ENCODE assay signal across 12 cellular contexts in the genomic region with DNA sequence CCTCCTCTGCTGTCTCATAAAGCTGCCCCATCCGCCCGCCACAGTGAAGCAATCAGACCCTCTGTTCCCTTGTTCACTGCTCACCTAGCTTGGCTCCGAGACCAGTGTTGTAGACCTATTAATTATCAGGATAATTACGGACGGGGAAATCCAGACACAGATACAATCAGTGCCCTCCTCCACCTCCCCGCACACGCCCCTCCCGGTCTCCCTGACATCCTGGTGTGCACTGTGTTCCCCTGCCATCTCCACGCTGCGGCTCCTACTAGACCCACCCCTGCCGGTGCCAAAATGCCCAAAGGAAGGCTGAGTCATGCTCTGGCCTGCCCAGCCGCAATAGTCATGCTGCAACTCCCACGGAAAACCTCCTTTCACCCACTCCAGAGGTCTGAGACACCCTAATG.
DNase-seq lines count a peak whose midpoint lies in the region; ATAC-seq and TF ChIP-seq lines count a peak whose summit lies in the region.
"Had no signal": no experiment of that assay in that cellular context is flagged by ENCODE, and none has a peak within 500 bp of the region (broad histone marks: within the 10 kb centered on the region; RNA-seq: fewer than 3 reads in every experiment).

No MANE protein-coding gene starts in this region.

- DNase-seq in HCT116 (ENCODE audit: low read depth, low spot score) = no peak
- DNase-seq in NCI-H69 (lab: John Stamatoyannopoulos, UW) = peak; percentile 91
- DNase-seq in endodermal cell = peak; percentile 41
- DNase-seq in hypothalamus (lab: John Stamatoyannopoulos, UW) = no peak
- DNase-seq in stimulated activated naive CD8-positive, alpha-beta T cell treated with anti-CD3 and anti-CD28 coated beads, Interleukin-15, Interleukin-2, amounts not matched to agents 100 U/mL and 50 U/mL, for 24 hours = no peak
- DNase-seq: activated CD4-positive, alpha-beta T cell treated with anti-CD3 and anti-CD28 coated beads for 48 hours; caudate nucleus; NCI-H446 treated with DMSO at 0.1 percent for 48 hours; stimulated activated CD8-positive, alpha-beta memory T cell treated with anti-CD3 and anti-CD28 coated beads, Interleukin-4, amount 100 ng/mL, for 48 hours had no signal

- H3K79me2 ChIP-seq in HCT116 (ENCODE audit: insufficient read depth, low read length) = no peaks in the 10 kb centered on the region

- peak; percentile 91 for ATAC-seq in HCT116
- ATAC-seq in HG03159 (IDR thresholded peaks at IDR 0.05; ENCODE audit: unreplicated experiment) = no peak
- ATAC-seq in stimulated activated naive CD8-positive, alpha-beta T cell treated with anti-CD3 and anti-CD28 coated beads, Interleukin-15, Interleukin-2, amounts not matched to agents 100 U/mL and 50 U/mL, for 24 hours = no peak

- no peak overlapping the region for H3K27ac Mint-ChIP-seq in endodermal cell
- H3K27ac Mint-ChIP-seq: progenitor cell of endocrine pancreas had no signal

- H3K27me3 ChIP-seq in HCT116 (ENCODE audit: insufficient read depth, low read length) = no peaks in the 10 kb centered on the region
- peaks cover 27% of the 10 kb centered on the region for H3K27me3 ChIP-seq in endodermal cell (ENCODE audit: control insufficient read depth, insufficient read depth, low read length, poor library complexity, severe bottlenecking)
- peaks cover 4% of the 10 kb centered on the region for H3K27me3 ChIP-seq in skeletal muscle satellite cell (ENCODE audit: control insufficient read depth, insufficient read depth, low read length)

- RAD21 ChIA-PET in HCT116 (lab: Charles Lee; ENCODE audit: low non-redundant PET in 1 of 2, low total read pairs in 2 of 2, uncharacterized antibody in 2 of 2, unreplicated experiment in 2 of 2) = no interaction called here

- CTCF ChIA-PET in HCT116 (lab: Charles Lee) = no interaction called here

- H3K9ac ChIP-seq in HCT116 (ENCODE audit: low read length) = no peak overlapping the region
- no peak overlapping the region for H3K9ac ChIP-seq in endodermal cell (ENCODE audit: extremely low read depth, low read length, poor library complexity, severe bottlenecking)
- no peak overlapping the region for H3K9ac ChIP-seq in skeletal muscle satellite cell (ENCODE audit: low read depth, low read length)

- H3K36me3 ChIP-seq in HCT116 (ENCODE audit: control insufficient read depth in 1 of 2, insufficient read depth in 2 of 2, low read length in 2 of 2) (no peaks in the 10 kb centered on the region), endodermal cell (ENCODE audit: control insufficient read depth, insufficient read depth, low read length) (no peaks in the 10 kb centered on the region), skeletal muscle satellite cell (ENCODE audit: insufficient read depth, low read length) (no peaks in the 10 kb centered on the region)

- H3K27me3 Mint-ChIP-seq in endodermal cell (ENCODE audit: insufficient read depth) = peaks cover 51% of the 10 kb centered on the region

- intact Hi-C loops in HCT116 (cut with micrococcal nuclease) = no loop called here

- H3K4me2 ChIP-seq in HCT116 (ENCODE audit: low read length) (peak overlapping the region; percentile 71), skeletal muscle satellite cell (ENCODE audit: low read length) (peak overlapping the region; percentile 48)

- TF ChIP-seq POLR2A in HCT116 (IDR thresholded peaks at IDR 0.05; ENCODE audit: borderline replicate concordance, extremely low read depth, insufficient read depth, insufficient read length) = no peak

- TF ChIP-seq CTCF in HCT116 (IDR thresholded peaks at IDR 0.05 in 2 of 3, conservative IDR thresholded peaks at IDR 0.05 in 1 of 3; ENCODE audit: borderline replicate concordance in 1 of 3, insufficient read depth in 1 of 3, low read depth in 2 of 3, low read length in 2 of 3) = no peak
- no peak for TF ChIP-seq CTCF in endodermal cell (conservative IDR thresholded peaks at IDR 0.05)

- H3K27ac ChIP-seq in HCT116 (ENCODE audit: low read depth, low read length) (no peak overlapping the region), endodermal cell (ENCODE audit: low read depth, low read length) (no peak overlapping the region)

- TF ChIP-seq RAD21 in HCT116 (IDR thresholded peaks at IDR 0.05; ENCODE audit: low read depth) = no peak

- H3K4me3 ChIP-seq in HCT116 (replicated peaks in 1 of 2; ENCODE audit: low read depth in 1 of 2, low read length in 2 of 2) (peak overlapping the region in 1 of 2 experiments; percentile 20; a peak in 1 of 4 replicates), endodermal cell (ENCODE audit: low read length) (no peak overlapping the region), skeletal muscle satellite cell (ENCODE audit: low read length) (no peak overlapping the region)

- no peak overlapping the region for H3K4me3 Mint-ChIP-seq in endodermal cell

- no peaks in the 10 kb centered on the region for H3K36me3 Mint-ChIP-seq in endodermal cell (ENCODE audit: low read depth)

- WGBS in endodermal cell (ENCODE audit: insufficient coverage in 1 of 2, insufficient read length in 1 of 2), 2 experiments = 83 to 84% methylated on average over 7 to 13 of the region's 13 CpGs

- peaks cover 17 to 19% of the 10 kb centered on the region in 2 experiments; a peak in 3 of 4 replicates for H3K4me1 ChIP-seq in HCT116 (ENCODE audit: control insufficient read depth in 1 of 2, insufficient read depth in 2 of 2, low read length in 2 of 2)
- H3K4me1 ChIP-seq in endodermal cell (ENCODE audit: control insufficient read depth, insufficient read depth, low read length) = peaks cover 3% of the 10 kb centered on the region
- H3K4me1 ChIP-seq in skeletal muscle satellite cell (ENCODE audit: control insufficient read depth, insufficient read depth, low read length) = peaks cover 31% of the 10 kb centered on the region

- no peaks in the 10 kb centered on the region for H3K9me2 ChIP-seq in HCT116 (ENCODE audit: insufficient read depth)

- H2AFZ ChIP-seq in HCT116 (ENCODE audit: low read depth, low read length, poor library complexity, severe bottlenecking) = peak overlapping the region; percentile 80

- peaks cover 15% of the 10 kb centered on the region for H3K4me1 Mint-ChIP-seq in endodermal cell

- no peaks in the 10 kb centered on the region for H4K20me1 ChIP-seq in HCT116 (ENCODE audit: insufficient read depth)

- H3K9me3 ChIP-seq in HCT116 (ENCODE audit: control insufficient read depth in 1 of 2, insufficient read depth in 1 of 2, low read depth in 1 of 2, low read length in 2 of 2) (no peaks in the 10 kb centered on the region), endodermal cell (ENCODE audit: control insufficient read depth, low read length) (no peaks in the 10 kb centered on the region), skeletal muscle satellite cell (replicated peaks; ENCODE audit: low read length) (no peaks in the 10 kb centered on the region)

- no TSS peak for BruUV-seq in HCT116 (replicated peaks; lab: Mats Ljungman, UMichigan)

- H3K9me3 Mint-ChIP-seq in endodermal cell = peaks cover 3% of the 10 kb centered on the region

- POLR2A ChIA-PET in HCT116 (lab: Charles Lee) = no interaction called here

TF ChIP-seq in HCT116, 20 proteins besides CTCF, POLR2A, EP300 and RAD21:
- peak; percentile 51; the same call in 1 of the 2 replicates for TF ChIP-seq FOSL1 (IDR thresholded peaks at IDR 0.05; ENCODE audit: low read depth)
- TF ChIP-seq JUND (IDR thresholded peaks at IDR 0.05) = peak; percentile 50; the same call in 1 of the 2 replicates
- no peak; the same call in 1 of the 2 replicates for TF ChIP-seq CBX3 (IDR thresholded peaks at IDR 0.05; ENCODE audit: low read depth)
- TF ChIP-seq, protein P1, sequence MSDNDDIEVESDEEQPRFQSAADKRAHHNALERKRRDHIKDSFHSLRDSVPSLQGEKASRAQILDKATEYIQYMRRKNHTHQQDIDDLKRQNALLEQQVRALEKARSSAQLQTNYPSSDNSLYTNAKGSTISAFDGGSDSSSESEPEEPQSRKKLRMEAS (IDR thresholded peaks at IDR 0.05) = peak; percentile 23; the same call in 1 of the 2 replicates
- TF ChIP-seq SP1 (IDR thresholded peaks at IDR 0.05; ENCODE audit: low read depth) = peak; percentile 50
- no peak for TF ChIP-seq TCF7L2 (IDR thresholded peaks at IDR 0.05; ENCODE audit: borderline replicate concordance, extremely low read depth, insufficient read depth, insufficient read length)

Comparison
In these comparisons a context has a peak if more than half of its experiments do, and no peak if none do; other contexts are left out.
1. DNase-seq: peak in NCI-H69 (single experiment) and endodermal cell (single experiment); none in HCT116 (single experiment), hypothalamus (0 of 51) and stimulated activated naive CD8-positive, alpha-beta T cell treated with anti-CD3 and anti-CD28 coated beads, Interleukin-15, Interleukin-2, amounts not matched to agents 100 U/mL and 50 U/mL, for 24 hours (single experiment).